In genomic region chr1:90778487-90778886, GRCh38 we compare ENCODE assay signal across 22 cellular contexts.
DNase-seq lines count a peak whose midpoint lies in the region; ATAC-seq, FAIRE-seq and TF ChIP-seq lines count a peak whose summit lies in the region.
"Had no signal": no experiment of that assay in that cellular context is flagged by ENCODE, and none has a peak within 500 bp of the region (broad histone marks: within the 10 kb centered on the region; RNA-seq: fewer than 3 reads in every experiment).

No MANE protein-coding gene starts in this region.

- no peaks in the 10 kb centered on the region for H3K36me3 Mint-ChIP-seq in activated CD4-positive, alpha-beta T cell treated with anti-CD3 and anti-CD28 coated beads for 36 hours (ENCODE audit: low read depth)
- no peaks in the 10 kb centered on the region for H3K36me3 Mint-ChIP-seq in stimulated activated effector memory CD8-positive, alpha-beta T cell treated with anti-CD3 and anti-CD28 coated beads, Interleukin-12 subunit alpha, Interleukin-12 subunit beta, amount 100 ng/mL, for 72 hours
- H3K36me3 Mint-ChIP-seq: CD8-positive, alpha-beta T cell had no signal

- no peak for TF ChIP-seq CTCF in bronchial epithelial cell (IDR thresholded peaks at IDR 0.05; ENCODE audit: insufficient read depth, low read length, severe bottlenecking)

- no peaks in the 10 kb centered on the region for H3K36me3 ChIP-seq in bronchial epithelial cell (ENCODE audit: control insufficient read depth, insufficient read depth, low read length)

- ATAC-seq in activated CD4-positive, alpha-beta T cell treated with anti-CD3 and anti-CD28 coated beads for 36 hours, result peak; percentile 19
- peak; percentile 43 for ATAC-seq in stimulated activated effector memory CD8-positive, alpha-beta T cell treated with anti-CD3 and anti-CD28 coated beads, Interleukin-12 subunit alpha, Interleukin-12 subunit beta, amount 100 ng/mL, for 72 hours
- ATAC-seq: CD8-positive, alpha-beta T cell; HCT116 had no signal

- no peaks in the 10 kb centered on the region for H3K9me3 Mint-ChIP-seq in activated CD4-positive, alpha-beta T cell treated with anti-CD3 and anti-CD28 coated beads for 36 hours (ENCODE audit: low read depth)
- H3K9me3 Mint-ChIP-seq in stimulated activated effector memory CD8-positive, alpha-beta T cell treated with anti-CD3 and anti-CD28 coated beads, Interleukin-12 subunit alpha, Interleukin-12 subunit beta, amount 100 ng/mL, for 72 hours, result no peaks in the 10 kb centered on the region
- H3K9me3 Mint-ChIP-seq: CD8-positive, alpha-beta T cell had no signal

- CTCF ChIA-PET in activated CD4-positive, alpha-beta T cell treated with anti-CD3 and anti-CD28 coated beads for 36 hours (lab: Charles Lee), result no interaction called here

- H3K27me3 Mint-ChIP-seq in activated CD4-positive, alpha-beta T cell treated with anti-CD3 and anti-CD28 coated beads for 36 hours, result peaks cover 17% of the 10 kb centered on the region

- FAIRE-seq in bronchial epithelial cell (lab: Jason Lieb, UNC), result no peak
- FAIRE-seq: GM19239 had no signal

- no peak overlapping the region for H3K27ac Mint-ChIP-seq in activated CD4-positive, alpha-beta T cell treated with anti-CD3 and anti-CD28 coated beads for 36 hours
- H3K27ac Mint-ChIP-seq in stimulated activated effector memory CD8-positive, alpha-beta T cell treated with anti-CD3 and anti-CD28 coated beads, Interleukin-12 subunit alpha, Interleukin-12 subunit beta, amount 100 ng/mL, for 72 hours, result no peak overlapping the region
- H3K27ac Mint-ChIP-seq: B cell; CD8-positive, alpha-beta T cell had no signal

- H3K4me3 Mint-ChIP-seq in activated CD4-positive, alpha-beta T cell treated with anti-CD3 and anti-CD28 coated beads for 36 hours, result no peak overlapping the region
- no peak overlapping the region for H3K4me3 Mint-ChIP-seq in stimulated activated effector memory CD8-positive, alpha-beta T cell treated with anti-CD3 and anti-CD28 coated beads, Interleukin-12 subunit alpha, Interleukin-12 subunit beta, amount 100 ng/mL, for 72 hours
- H3K4me3 Mint-ChIP-seq: B cell; CD8-positive, alpha-beta T cell had no signal

- no peak for DNase-seq in activated CD4-positive, alpha-beta T cell treated with anti-CD3 and anti-CD28 coated beads for 36 hours
- DNase-seq in activated CD4-positive, alpha-beta T cell treated with anti-CD3 and anti-CD28 coated beads, Interleukin-2, amount 50 U/mL, for 1 hour, result no peak
- DNase-seq in NCI-H1048 (lab: John Stamatoyannopoulos, UW), result peak; percentile 81
- peak; percentile 20 for DNase-seq in bronchial epithelial cell (ENCODE audit: low read depth)
- DNase-seq in stimulated activated effector memory CD8-positive, alpha-beta T cell treated with anti-CD3 and anti-CD28 coated beads, Interleukin-12 subunit alpha, Interleukin-12 subunit beta, amount 100 ng/mL, for 72 hours (ENCODE audit: low spot score in 2 of 2), result no peak
- no peak for DNase-seq in kidney glomerular epithelial cell (lab: John Stamatoyannopoulos, UW)
- no peak for DNase-seq in NCI-H2029 (lab: John Stamatoyannopoulos, UW)
- DNase-seq: CD8-positive, alpha-beta T cell; DMS79 treated with DMSO at 0.1 percent for 48 hours; IMR-90; KG1; NCI-H1092; NCI-H1417 treated with DMSO at 0.1 percent for 48 hours; NCI-H1694 treated with DMSO at 0.1 percent for 48 hours; NCI-H524; NCI-H82; NK-92 treated with Interleukin-12 subunit alpha and Interleukin-12 subunit beta, amount 100 ng/mL, for 24 hours; PC-9; SHP77 had no signal

- intact Hi-C loops in activated CD4-positive, alpha-beta T cell treated with anti-CD3 and anti-CD28 coated beads for 36 hours (cut with DNase I, micrococcal nuclease), result no loop called here

- POLR2A ChIA-PET in activated CD4-positive, alpha-beta T cell treated with anti-CD3 and anti-CD28 coated beads for 36 hours (lab: Charles Lee), result no interaction called here

- no peak overlapping the region for H3K4me3 ChIP-seq in bronchial epithelial cell (ENCODE audit: low read depth, low read length)
- H3K4me3 ChIP-seq: PC-9 had no signal

- H3K4me1 Mint-ChIP-seq in activated CD4-positive, alpha-beta T cell treated with anti-CD3 and anti-CD28 coated beads for 36 hours, result no peaks in the 10 kb centered on the region
- H3K4me1 Mint-ChIP-seq in stimulated activated effector memory CD8-positive, alpha-beta T cell treated with anti-CD3 and anti-CD28 coated beads, Interleukin-12 subunit alpha, Interleukin-12 subunit beta, amount 100 ng/mL, for 72 hours, result peaks cover 7% of the 10 kb centered on the region
- H3K4me1 Mint-ChIP-seq: B cell had no signal

- no peaks in the 10 kb centered on the region for H3K27me3 ChIP-seq in bronchial epithelial cell (ENCODE audit: control insufficient read depth, insufficient read depth, low read length)

Comparison
In these comparisons a context has a peak if more than half of its experiments do, and no peak if none do; other contexts are left out.
1. DNase-seq: peak in NCI-H1048 (single experiment) and bronchial epithelial cell (single experiment); none in activated CD4-positive, alpha-beta T cell treated with anti-CD3 and anti-CD28 coated beads for 36 hours (single experiment), activated CD4-positive, alpha-beta T cell treated with anti-CD3 and anti-CD28 coated beads, Interleukin-2, amount 50 U/mL, for 1 hour (single experiment), stimulated activated effector memory CD8-positive, alpha-beta T cell treated with anti-CD3 and anti-CD28 coated beads, Interleukin-12 subunit alpha, Interleukin-12 subunit beta, amount 100 ng/mL, for 72 hours (0 of 2), kidney glomerular epithelial cell (single experiment) and NCI-H2029 (single experiment).